ENCODE assay signal across 8 cellular contexts in the genomic region with DNA sequence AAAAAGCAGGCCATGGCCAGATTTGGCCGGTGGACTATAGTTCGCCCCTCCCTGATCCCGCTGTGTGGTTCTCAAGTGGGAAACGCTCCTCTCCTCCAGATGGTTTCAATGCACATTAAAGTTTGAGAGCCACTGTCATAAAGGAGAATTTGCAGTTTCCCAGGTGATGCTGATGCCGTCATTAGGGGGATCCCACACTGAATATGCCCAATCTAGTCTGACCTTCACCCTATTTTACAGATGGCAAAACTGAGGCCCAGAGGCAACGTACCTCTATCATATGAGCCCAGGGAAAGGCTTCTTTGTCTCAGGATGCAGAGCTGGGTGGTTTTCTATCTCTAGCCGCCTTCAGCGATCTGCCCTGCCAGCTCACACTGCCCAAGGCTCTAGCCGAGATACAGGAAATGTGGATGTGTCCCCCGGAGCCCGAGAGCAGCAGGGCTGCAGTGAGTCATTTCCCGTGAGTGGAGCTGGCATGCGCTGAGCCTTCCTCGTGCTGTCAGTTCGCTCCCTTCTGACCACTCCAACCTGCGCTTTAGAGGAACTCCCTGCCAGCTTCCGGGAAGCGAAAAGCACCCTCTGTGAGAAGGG.
A peak's percentile ranks its signal among the peaks of the same experiment; 100 is the strongest.
DNase-seq lines count a peak whose midpoint lies in the region; ATAC-seq lines count a peak whose summit lies in the region.

No MANE protein-coding gene starts in this region.

- DNase-seq in A172 (ENCODE audit: low spot score), result peak; percentile 96
- peak; percentile 62 for DNase-seq in SKM-1 (lab: John Stamatoyannopoulos, UW; ENCODE audit: unreplicated experiment)
- DNase-seq in left cardiac atrium, result peak; percentile 88
- DNase-seq in stimulated activated CD4-positive, alpha-beta T cell treated with anti-CD3 and anti-CD28 coated beads, Interleukin-12 subunit alpha, Interleukin-12 subunit beta, amount 100 ng/mL, for 24 hours (ENCODE audit: low read depth in 2 of 2), result peak; percentile 56 to 75
- DNase-seq in NCI-H146 treated with DMSO at 0.1 percent for 48 hours (lab: John Stamatoyannopoulos, UW; ENCODE audit: unreplicated experiment), result no peak

- intact Hi-C loops in left cardiac atrium (cut with DNase I), result no loop called here

- H3K9me3 Mint-ChIP-seq in activated naive CD4-positive, alpha-beta T cell treated with anti-CD3 and anti-CD28 coated beads, Interleukin-2, amount 50 U/mL, for 24 hours, result no peaks in the 10 kb centered on the region

- H3K4me3 Mint-ChIP-seq in activated naive CD4-positive, alpha-beta T cell treated with anti-CD3 and anti-CD28 coated beads, Interleukin-2, amount 50 U/mL, for 24 hours, result peak overlapping the region; percentile 85

- peak; percentile 61 for ATAC-seq in GM19025 (IDR thresholded peaks at IDR 0.05; ENCODE audit: low read depth, unreplicated experiment)
- peak; percentile 61 for ATAC-seq in HG03159 (IDR thresholded peaks at IDR 0.05; ENCODE audit: unreplicated experiment)
- ATAC-seq in left cardiac atrium, result peak; percentile 70 to 83

- peaks cover 82% of the 10 kb centered on the region for H3K4me1 Mint-ChIP-seq in activated naive CD4-positive, alpha-beta T cell treated with anti-CD3 and anti-CD28 coated beads, Interleukin-2, amount 50 U/mL, for 24 hours

- peak overlapping the region; percentile 81 for H3K27ac Mint-ChIP-seq in activated naive CD4-positive, alpha-beta T cell treated with anti-CD3 and anti-CD28 coated beads, Interleukin-2, amount 50 U/mL, for 24 hours

- H3K36me3 Mint-ChIP-seq in activated naive CD4-positive, alpha-beta T cell treated with anti-CD3 and anti-CD28 coated beads, Interleukin-2, amount 50 U/mL, for 24 hours, result no peaks in the 10 kb centered on the region

- H3K27me3 Mint-ChIP-seq in activated naive CD4-positive, alpha-beta T cell treated with anti-CD3 and anti-CD28 coated beads, Interleukin-2, amount 50 U/mL, for 24 hours, result no peaks in the 10 kb centered on the region
